In genomic region chr18:13612111-13612997, GRCh38 we compare ENCODE assay signal across 8 cellular contexts.
DNase-seq lines count a peak whose midpoint lies in the region; ATAC-seq and TF ChIP-seq lines count a peak whose summit lies in the region.

No MANE protein-coding gene starts in this region.

- peak overlapping the region; percentile 63 for H3K27ac Mint-ChIP-seq in activated naive CD4-positive, alpha-beta T cell treated with anti-CD3 and anti-CD28 coated beads, Interleukin-2, amount 50 U/mL, for 24 hours
- H3K27ac Mint-ChIP-seq in Caco-2 (ENCODE audit: unreplicated experiment) = no peak overlapping the region

- peaks cover 76% of the 10 kb centered on the region for H3K4me1 Mint-ChIP-seq in activated naive CD4-positive, alpha-beta T cell treated with anti-CD3 and anti-CD28 coated beads, Interleukin-2, amount 50 U/mL, for 24 hours
- H3K4me1 Mint-ChIP-seq in Caco-2 (ENCODE audit: low read depth, unreplicated experiment) = no peaks in the 10 kb centered on the region

- intact Hi-C loops in left colon (cut with DNase I, micrococcal nuclease) = no loop called here
- intact Hi-C loops in Caco-2 (cut with micrococcal nuclease; ENCODE audit: unreplicated experiment) = no loop called here

- H3K4me1 ChIP-seq in RWPE2 (ENCODE audit: insufficient read depth, poor library complexity, severe bottlenecking) = no peaks in the 10 kb centered on the region
- no peaks in the 10 kb centered on the region for H3K4me1 ChIP-seq in Caco-2

- ATAC-seq in HG02938 (IDR thresholded peaks at IDR 0.05; ENCODE audit: unreplicated experiment) (peak; percentile 61), RWPE2 (ENCODE audit: low read depth) (peak; percentile 18; the same call in 1 of the 3 replicates), left colon (peak; percentile 41)

- H3K27ac ChIP-seq in RWPE2 (ENCODE audit: poor library complexity, severe bottlenecking) = no peak overlapping the region

- H3K27me3 ChIP-seq in RWPE2 (ENCODE audit: insufficient read depth, poor library complexity, severe bottlenecking) = peaks cover 24% of the 10 kb centered on the region
- H3K27me3 ChIP-seq in Caco-2 (replicated peaks; ENCODE audit: control insufficient read depth, insufficient read depth, low read length) = no peaks in the 10 kb centered on the region

- DNase-seq in RWPE2 (ENCODE audit: low spot score) (no peak), left colon (peak; percentile 39 to 60), NCI-H1930 (lab: John Stamatoyannopoulos, UW) (no peak), Caco-2 (no peak)
- peak; percentile 57 for DNase-seq in stimulated activated CD8-positive, alpha-beta memory T cell treated with anti-CD3 and anti-CD28 coated beads, Interleukin-12 subunit alpha, Interleukin-12 subunit beta, amount 100 ng/mL, for 1 hour (ENCODE audit: low read depth)

- no peaks in the 10 kb centered on the region for H3K9me3 ChIP-seq in RWPE2 (ENCODE audit: severe bottlenecking)
- no peaks in the 10 kb centered on the region for H3K9me3 ChIP-seq in Caco-2

- H3K4me3 Mint-ChIP-seq in activated naive CD4-positive, alpha-beta T cell treated with anti-CD3 and anti-CD28 coated beads, Interleukin-2, amount 50 U/mL, for 24 hours = peak overlapping the region; percentile 83
- no peak overlapping the region for H3K4me3 Mint-ChIP-seq in Caco-2 (ENCODE audit: unreplicated experiment)

- POLR2A ChIA-PET in Caco-2 (lab: Charles Lee) = no interaction called here

- CTCF ChIA-PET in Caco-2 (lab: Charles Lee) = no interaction called here

- no peaks in the 10 kb centered on the region for H3K36me3 Mint-ChIP-seq in activated naive CD4-positive, alpha-beta T cell treated with anti-CD3 and anti-CD28 coated beads, Interleukin-2, amount 50 U/mL, for 24 hours
- no peaks in the 10 kb centered on the region for H3K36me3 Mint-ChIP-seq in Caco-2 (ENCODE audit: insufficient read depth, unreplicated experiment)

- TF ChIP-seq CTCF in RWPE2 (IDR thresholded peaks at IDR 0.05; ENCODE audit: poor library complexity, severe bottlenecking) = no peak
- no peak for TF ChIP-seq CTCF in Caco-2 (IDR thresholded peaks at IDR 0.05; ENCODE audit: insufficient read depth in 1 of 2, low read depth in 1 of 2, low read length in 1 of 2, severe bottlenecking in 1 of 2, unreplicated experiment in 1 of 2)

- H3K36me3 ChIP-seq in RWPE2 (ENCODE audit: low read depth) (no peaks in the 10 kb centered on the region), Caco-2 (ENCODE audit: control insufficient read depth, insufficient read depth, low read length) (no peaks in the 10 kb centered on the region)

- BruUV-seq in Caco-2 (replicated peaks; lab: Mats Ljungman, UMichigan) = no TSS peak

- H3K4me3 ChIP-seq in RWPE2 (ENCODE audit: severe bottlenecking) = no peak overlapping the region
- H3K4me3 ChIP-seq in Caco-2 (ENCODE audit: low read depth, low read length) = no peak overlapping the region

- no peaks in the 10 kb centered on the region for H3K27me3 Mint-ChIP-seq in activated naive CD4-positive, alpha-beta T cell treated with anti-CD3 and anti-CD28 coated beads, Interleukin-2, amount 50 U/mL, for 24 hours
- H3K27me3 Mint-ChIP-seq in Caco-2 (ENCODE audit: insufficient read depth, unreplicated experiment) = peaks cover 10% of the 10 kb centered on the region

- TF ChIP-seq POLR2A in GM18526 (IDR thresholded peaks at IDR 0.05; ENCODE audit: extremely low read depth, insufficient read length) = peak; percentile 47

- no peaks in the 10 kb centered on the region for H3K9me3 Mint-ChIP-seq in activated naive CD4-positive, alpha-beta T cell treated with anti-CD3 and anti-CD28 coated beads, Interleukin-2, amount 50 U/mL, for 24 hours
- H3K9me3 Mint-ChIP-seq in Caco-2 (ENCODE audit: unreplicated experiment) = no peaks in the 10 kb centered on the region

Comparison
In these comparisons a context has a peak if more than half of its experiments do, and no peak if none do; other contexts are left out.
1. DNase-seq: peak in left colon (2 of 2) and stimulated activated CD8-positive, alpha-beta memory T cell treated with anti-CD3 and anti-CD28 coated beads, Interleukin-12 subunit alpha, Interleukin-12 subunit beta, amount 100 ng/mL, for 1 hour (single experiment); none in RWPE2 (single experiment), NCI-H1930 (0 of 2) and Caco-2 (0 of 2).
2. Peak in every context shown above with its lines, with median percentiles within 50 percentile points of each other: ATAC-seq.